ENCODE assay signal across 16 cellular contexts in genomic region chr4:53197760-53198150, GRCh38.
"Had no signal": no experiment of that assay in that cellular context is flagged by ENCODE, and none has a peak within 500 bp of the region (broad histone marks: within the 10 kb centered on the region; RNA-seq: fewer than 3 reads in every experiment).

No MANE protein-coding gene starts in this region.

- H3K36me3 ChIP-seq: left ventricle myocardium inferior, neural progenitor cell, prostate gland, right atrium auricular region, tibial nerve had no signal

- H3K27ac ChIP-seq: left ventricle myocardium inferior, neural progenitor cell, prostate gland, right atrium auricular region had no signal

- FAIRE-seq: bronchial epithelial cell, urothelium cell line had no signal

- H2AFZ ChIP-seq: neural progenitor cell had no signal

- DNase-seq: activated CD4-positive, CD25-positive, alpha-beta regulatory T cell; activated CD8-positive, alpha-beta T cell treated with anti-CD3 and anti-CD28 coated beads, Interleukin-2, amount 10 ng/mL, durations not matched to agents 7 days and 5 days; activated naive CD4-positive, alpha-beta T cell treated with anti-CD3 and anti-CD28 coated beads, Interleukin-2, amount 10 ng/mL, durations not matched to agents 7 days and 5 days; activated naive CD8-positive, alpha-beta T cell treated with anti-CD3 and anti-CD28 coated beads, Interleukin-2, amount 50 U/mL, for 24 hours; activated T-cell treated with anti-CD3 and anti-CD28 coated beads, Interleukin-2, amount 50 U/mL, for 24 hours; effector memory CD8-positive, alpha-beta T cell; left ventricle myocardium inferior; stimulated activated CD4-positive, alpha-beta T cell treated with anti-CD3 and anti-CD28 coated beads, Interleukin-2, amount 100 ng/mL, for 24 hours; stimulated activated naive CD8-positive, alpha-beta T cell treated with anti-CD3 and anti-CD28 coated beads, Interleukin-15, Interleukin-2, amounts not matched to agents 100 U/mL and 50 U/mL, for 24 hours; T-helper 9 cell had no signal

- H3K4me3 ChIP-seq: left ventricle myocardium inferior, neural progenitor cell, prostate gland, right atrium auricular region, tibial nerve had no signal

- H3K4me1 ChIP-seq: prostate gland, right atrium auricular region had no signal

- H3K9me3 ChIP-seq: left ventricle myocardium inferior, prostate gland, right atrium auricular region, tibial nerve had no signal

- H3K4me2 ChIP-seq: neural progenitor cell had no signal

- ATAC-seq: activated CD8-positive, alpha-beta T cell treated with anti-CD3 and anti-CD28 coated beads, Interleukin-2, amount 10 ng/mL, durations not matched to agents 7 days and 5 days; activated naive CD8-positive, alpha-beta T cell treated with anti-CD3 and anti-CD28 coated beads, Interleukin-2, amount 50 U/mL, for 24 hours; effector memory CD8-positive, alpha-beta T cell; stimulated activated naive CD8-positive, alpha-beta T cell treated with anti-CD3 and anti-CD28 coated beads, Interleukin-15, Interleukin-2, amounts not matched to agents 100 U/mL and 50 U/mL, for 24 hours had no signal

- H3K9ac ChIP-seq: neural progenitor cell had no signal

- H3K27me3 ChIP-seq: neural progenitor cell, right atrium auricular region, tibial nerve had no signal
